2 cellular contexts compared by ENCODE assay signal in the genomic region with DNA sequence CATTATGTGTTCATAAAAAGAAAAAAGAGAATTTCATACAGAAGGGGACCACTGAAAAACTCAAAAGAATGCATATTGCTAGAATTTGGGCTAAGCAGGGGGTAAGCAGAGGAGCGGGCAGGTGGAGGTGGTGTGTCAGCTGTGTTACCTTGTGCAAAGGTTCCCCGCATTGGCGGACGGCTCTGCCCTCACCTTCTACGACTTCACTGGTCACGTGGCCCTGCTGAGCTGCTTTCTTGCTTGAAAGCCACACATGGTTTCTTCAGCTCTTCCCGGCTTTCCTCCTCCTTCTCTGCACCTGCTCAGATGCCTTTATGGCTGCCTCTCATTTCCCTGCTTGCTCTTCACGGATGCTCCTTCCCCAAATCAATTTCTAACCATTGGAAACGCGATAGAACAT.
TF ChIP-seq lines count a peak whose summit lies in the region.

No MANE protein-coding gene starts in this region.

TF ChIP-seq in IMR-90, 13 proteins besides CTCF, POLR2A, EP300 and RAD21:
- TF ChIP-seq CHD1 (IDR thresholded peaks at IDR 0.05; ENCODE audit: low read depth, low read length) (no peak), NFE2L2 (IDR thresholded peaks at IDR 0.05; ENCODE audit: low read depth, low read length) (no peak), BHLHE40 (IDR thresholded peaks at IDR 0.05; ENCODE audit: low read depth, low read length) (no peak), CEBPB (IDR thresholded peaks at IDR 0.05; ENCODE audit: low read depth, low read length) (no peak)

TF ChIP-seq in endothelial cell of umbilical vein, 7 proteins besides CTCF, POLR2A, EP300 and RAD21:
- TF ChIP-seq, protein P1, sequence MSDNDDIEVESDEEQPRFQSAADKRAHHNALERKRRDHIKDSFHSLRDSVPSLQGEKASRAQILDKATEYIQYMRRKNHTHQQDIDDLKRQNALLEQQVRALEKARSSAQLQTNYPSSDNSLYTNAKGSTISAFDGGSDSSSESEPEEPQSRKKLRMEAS (IDR thresholded peaks at IDR 0.05; ENCODE audit: insufficient read depth, insufficient read length) = no peak
- TF ChIP-seq EZH2 (IDR thresholded peaks at IDR 0.05; ENCODE audit: borderline replicate concordance, low read depth, low read length, severe bottlenecking) = no peak
- TF ChIP-seq POLR2AphosphoS5 (IDR thresholded peaks at IDR 0.05; ENCODE audit: insufficient read depth, low read depth, low read length) = no peak
- TF ChIP-seq MYC (IDR thresholded peaks at IDR 0.05; ENCODE audit: low read depth, low read length) = no peak
- no peak for TF ChIP-seq GATA2 (IDR thresholded peaks at IDR 0.05; ENCODE audit: insufficient read depth, insufficient read length, low read depth, low read length)
- no peak for TF ChIP-seq JUN (IDR thresholded peaks at IDR 0.05; ENCODE audit: borderline replicate concordance, insufficient read depth, insufficient read length, low read depth)
- no peak for TF ChIP-seq FOS (IDR thresholded peaks at IDR 0.05; ENCODE audit: borderline replicate concordance, insufficient read depth, low read length)
